In genomic region chr1:207317561-207317960, GRCh38 we compare ENCODE assay signal across 1 cellular context.
A peak's percentile ranks its signal among the peaks of the same experiment; 100 is the strongest.
TF ChIP-seq lines count a peak whose summit lies in the region.

No MANE protein-coding gene starts in this region.

TF ChIP-seq in K562, 482 proteins besides CTCF, POLR2A, EP300 and RAD21 (continued from another document and continues in another):
- TF ChIP-seq ZBTB11 (CRISPR knock-in tag; IDR thresholded peaks at IDR 0.05) (no peak), FOS (IDR thresholded peaks at IDR 0.05; ENCODE audit: extremely low read depth, insufficient read length) (no peak), ZNF408 (CRISPR knock-in tag; IDR thresholded peaks at IDR 0.05; ENCODE audit: low read depth) (no peak), HDGF (IDR thresholded peaks at IDR 0.05) (peak; percentile 88), LCOR (CRISPR knock-in tag; IDR thresholded peaks at IDR 0.05) (no peak), FOXA3 (CRISPR knock-in tag; conservative IDR thresholded peaks at IDR 0.05 in 1 of 2, IDR thresholded peaks at IDR 0.05 in 1 of 2) (no peak), ATF4 (CRISPR knock-in tag; IDR thresholded peaks at IDR 0.05) (no peak), ZNF232 (CRISPR knock-in tag; IDR thresholded peaks at IDR 0.05) (no peak), HMGN3 (IDR thresholded peaks at IDR 0.05; ENCODE audit: borderline replicate concordance, extremely low read depth, insufficient read length, low read depth, low read length) (no peak), SMARCE1 (IDR thresholded peaks at IDR 0.05) (no peak), POLR2AphosphoS5 (IDR thresholded peaks at IDR 0.05; ENCODE audit: control insufficient read depth, insufficient read depth, low read depth, low read length) (no peak), TAF15 (IDR thresholded peaks at IDR 0.05; ENCODE audit: low read depth, low read length) (no peak), ZNF778 (CRISPR knock-in tag; IDR thresholded peaks at IDR 0.05) (no peak), EHMT2 (IDR thresholded peaks at IDR 0.05) (peak; percentile 77; the same call in 1 of the 2 replicates), CGGBP1 (CRISPR knock-in tag; IDR thresholded peaks at IDR 0.05) (no peak), SMAD2 (IDR thresholded peaks at IDR 0.05; ENCODE audit: low read depth, low read length) (no peak), ZBTB7A (IDR thresholded peaks at IDR 0.05; ENCODE audit: borderline replicate concordance, control insufficient read depth, low read depth, low read length) (no peak), ATF6 (CRISPR knock-in tag; IDR thresholded peaks at IDR 0.05) (0 out of 2 replicates have a peak, but pooled peaks have one; percentile 69), ZNF143 (CRISPR knock-in tag; IDR thresholded peaks at IDR 0.05) (no peak), RBM25 (IDR thresholded peaks at IDR 0.05; ENCODE audit: low read depth, low read length, severe bottlenecking) (no peak), RNF219 (CRISPR knock-in tag; IDR thresholded peaks at IDR 0.05) (no peak), CBX1 (IDR thresholded peaks at IDR 0.05; ENCODE audit: low read depth) (no peak), CREB1 (IDR thresholded peaks at IDR 0.05) (no peak), CREB1 (CRISPR knock-in tag; IDR thresholded peaks at IDR 0.05) (no peak), POU5F1 (IDR thresholded peaks at IDR 0.05; ENCODE audit: borderline replicate concordance, low read depth, low read length, partially characterized antibody) (no peak), SAFB (IDR thresholded peaks at IDR 0.05; ENCODE audit: borderline replicate concordance, low read depth, low read length) (no peak), IFI16 (CRISPR knock-in tag; IDR thresholded peaks at IDR 0.05) (no peak), ZNF655 (CRISPR knock-in tag; IDR thresholded peaks at IDR 0.05) (no peak), GABPA (tag; conservative IDR thresholded peaks at IDR 0.05; ENCODE audit: low read depth) (0 out of 2 replicates have a peak, but pooled peaks have one; percentile 0), MNT (conservative IDR thresholded peaks at IDR 0.05) (no peak), TRIM24 (IDR thresholded peaks at IDR 0.05) (peak in 1 of 2 experiments; percentile 27; a peak in 1 of 4 replicates), SIN3A (IDR thresholded peaks at IDR 0.05; ENCODE audit: borderline replicate concordance in 2 of 2, control insufficient read depth in 1 of 2, low read depth in 2 of 2, low read length in 2 of 2) (no peak), SMC3 (conservative IDR thresholded peaks at IDR 0.05; ENCODE audit: insufficient read depth, low read depth, low read length) (no peak), ELF4 (CRISPR knock-in tag; IDR thresholded peaks at IDR 0.05) (peak; percentile 73), CEBPZ (IDR thresholded peaks at IDR 0.05; ENCODE audit: borderline replicate concordance, low read depth, low read length) (no peak), ZBTB26 (CRISPR knock-in tag; IDR thresholded peaks at IDR 0.05) (peak; percentile 72; the same call in 1 of the 2 replicates), ZKSCAN3 (CRISPR knock-in tag; IDR thresholded peaks at IDR 0.05) (no peak), ATF7 (IDR thresholded peaks at IDR 0.05) (no peak), POLR2AphosphoS2 (IDR thresholded peaks at IDR 0.05; ENCODE audit: low read length) (no peak), RBFOX2 (IDR thresholded peaks at IDR 0.05; ENCODE audit: low read depth, low read length) (no peak), ZBTB5 (IDR thresholded peaks at IDR 0.05) (no peak), ESRRA (IDR thresholded peaks at IDR 0.05; ENCODE audit: borderline replicate concordance, low read depth) (no peak), ERF (CRISPR knock-in tag; IDR thresholded peaks at IDR 0.05) (no peak), RAD51 (IDR thresholded peaks at IDR 0.05; ENCODE audit: borderline replicate concordance, low read depth) (no peak), HDAC1 (IDR thresholded peaks at IDR 0.05) (0 out of 4 replicates have a peak, but pooled peaks of 1 of the 2 experiments have one; percentile 6), ZNF174 (CRISPR knock-in tag; IDR thresholded peaks at IDR 0.05) (no peak), ARID1B (IDR thresholded peaks at IDR 0.05) (no peak), E2F3 (CRISPR knock-in tag; IDR thresholded peaks at IDR 0.05) (no peak), ZNF3 (CRISPR knock-in tag; IDR thresholded peaks at IDR 0.05) (no peak), GTF2A2 (tag; IDR thresholded peaks at IDR 0.05) (no peak)
